In genomic region chr2:235390816-235391194, GRCh38 we compare ENCODE assay signal across 17 cellular contexts.
DNase-seq lines count a peak whose midpoint lies in the region; ATAC-seq and TF ChIP-seq lines count a peak whose summit lies in the region.
"Had no signal": no experiment of that assay in that cellular context is flagged by ENCODE, and none has a peak within 500 bp of the region (broad histone marks: within the 10 kb centered on the region; RNA-seq: fewer than 3 reads in every experiment).

No MANE protein-coding gene starts in this region.

- peaks cover 7% of the 10 kb centered on the region for H3K27me3 Mint-ChIP-seq in CD4-positive, alpha-beta T cell
- H3K27me3 Mint-ChIP-seq: activated naive CD8-positive, alpha-beta T cell treated with anti-CD3 and anti-CD28 coated beads, Interleukin-2, amount 10 ng/mL, durations not matched to agents 7 days and 5 days had no signal

- 47% methylated on average over 10 of the region's 10 CpGs for WGBS in SK-N-SH (ENCODE audit: low lambda C conversion rate)

- H3K27me3 ChIP-seq in AG04450 (ENCODE audit: control insufficient read depth, insufficient read depth, low read length), result no peaks in the 10 kb centered on the region
- no peaks in the 10 kb centered on the region for H3K27me3 ChIP-seq in CD4-positive, alpha-beta T cell (ENCODE audit: control insufficient read depth, insufficient read depth, low read length)
- no peaks in the 10 kb centered on the region for H3K27me3 ChIP-seq in KMS-11 (ENCODE audit: insufficient read depth, low read depth)
- no peaks in the 10 kb centered on the region for H3K27me3 ChIP-seq in fibroblast of lung (ENCODE audit: control insufficient read depth, insufficient read depth, low read length)
- H3K27me3 ChIP-seq in SK-N-SH (ENCODE audit: insufficient read depth), result no peaks in the 10 kb centered on the region
- H3K27me3 ChIP-seq: upper lobe of left lung had no signal

- no peak for DNase-seq in AG04450 (ENCODE audit: low read depth, low spot score)
- DNase-seq in CD4-positive, alpha-beta T cell, result no peak
- DNase-seq in fibroblast of lung (ENCODE audit: low read depth in 2 of 2), result peak; percentile 9 to 29
- DNase-seq in NCI-H446 (lab: John Stamatoyannopoulos, UW), result no peak
- DNase-seq in SK-N-SH, result no peak
- DNase-seq: activated naive CD8-positive, alpha-beta T cell treated with anti-CD3 and anti-CD28 coated beads, Interleukin-2, amount 10 ng/mL, durations not matched to agents 7 days and 5 days; EL; NCI-H187; NCI-H524 had no signal

- peaks cover 39% of the 10 kb centered on the region for H3K4me1 ChIP-seq in KMS-11 (ENCODE audit: low read depth, poor library complexity, severe bottlenecking)
- no peaks in the 10 kb centered on the region for H3K4me1 ChIP-seq in fibroblast of lung (ENCODE audit: control insufficient read depth, extremely low read depth, insufficient read depth, low read length)
- H3K4me1 ChIP-seq in SK-N-SH (ENCODE audit: control insufficient read depth in 1 of 2, insufficient read depth in 2 of 2, low read depth in 1 of 2, low read length in 1 of 2), result no peaks in the 10 kb centered on the region; a peak in 1 of 4 replicates
- H3K4me1 ChIP-seq: upper lobe of left lung had no signal

- H3K9me3 ChIP-seq in AG04450 (ENCODE audit: control insufficient read depth, insufficient read depth, low read length) (peaks cover 7% of the 10 kb centered on the region), fibroblast of lung (ENCODE audit: control insufficient read depth, insufficient read depth, low read depth, low read length) (no peaks in the 10 kb centered on the region), SK-N-SH (no peaks in the 10 kb centered on the region)
- H3K9me3 ChIP-seq in CD4-positive, alpha-beta T cell (ENCODE audit: control insufficient read depth, low read length), result no peaks in the 10 kb centered on the region
- H3K9me3 ChIP-seq: upper lobe of left lung had no signal

- H3F3A ChIP-seq in SK-N-SH (replicated peaks; ENCODE audit: insufficient read depth), result no peaks in the 10 kb centered on the region

- H3K36me3 ChIP-seq in KMS-11 (ENCODE audit: insufficient read depth) (no peaks in the 10 kb centered on the region), fibroblast of lung (ENCODE audit: control insufficient read depth, insufficient read depth, low read length) (no peaks in the 10 kb centered on the region), SK-N-SH (replicated peaks in 1 of 2; ENCODE audit: control insufficient read depth in 1 of 2, insufficient read depth in 2 of 2, low read length in 1 of 2) (no peaks in the 10 kb centered on the region)
- H3K36me3 ChIP-seq: upper lobe of left lung had no signal

- H4K20me1 ChIP-seq in KMS-11 (ENCODE audit: insufficient read depth) (no peaks in the 10 kb centered on the region), fibroblast of lung (ENCODE audit: control insufficient read depth, extremely low read depth, insufficient read depth, low read length) (no peaks in the 10 kb centered on the region), SK-N-SH (ENCODE audit: insufficient read depth) (no peaks in the 10 kb centered on the region)

- H2AFZ ChIP-seq in KMS-11 (ENCODE audit: low read depth) (peak overlapping the region; percentile 60; the same call in 1 of the 2 replicates), fibroblast of lung (ENCODE audit: low read length) (no peak overlapping the region), SK-N-SH (ENCODE audit: low read depth) (no peak overlapping the region)

- intact Hi-C loops in CD4-positive, alpha-beta T cell (cut with DNase I, micrococcal nuclease), result no loop called here

- H3K79me2 ChIP-seq in KMS-11 (ENCODE audit: insufficient read depth, low read depth), result no peaks in the 10 kb centered on the region
- no peaks in the 10 kb centered on the region for H3K79me2 ChIP-seq in fibroblast of lung (ENCODE audit: control insufficient read depth, insufficient read depth, low read length)
- H3K79me2 ChIP-seq in SK-N-SH (ENCODE audit: insufficient read depth), result no peaks in the 10 kb centered on the region

- POLR2A ChIA-PET in AG04450 (lab: Yijun Ruan, JAX) (no interaction called here), SK-N-SH (lab: Yijun Ruan, JAX) (no interaction called here)
- POLR2A ChIA-PET in CD4-positive, alpha-beta T cell (lab: Charles Lee), result no interaction called here

- H3K4me2 ChIP-seq in KMS-11, result peak overlapping the region; percentile 79
- H3K4me2 ChIP-seq in fibroblast of lung (ENCODE audit: extremely low read depth, insufficient read depth, low read length), result no peak overlapping the region
- H3K4me2 ChIP-seq in SK-N-SH, result no peak overlapping the region

- H3K9me3 Mint-ChIP-seq in CD4-positive, alpha-beta T cell, result no peaks in the 10 kb centered on the region

- CTCF ChIA-PET in AG04450 (lab: Charles Lee), result interaction anchor here (0.7 kb wide), 1 partner anchor 205 kb away, joined by 4 read pairs; no protein-coding TSS in a partner anchor
- CTCF ChIA-PET in CD4-positive, alpha-beta T cell (lab: Charles Lee), result no interaction called here
- CTCF ChIA-PET in SK-N-SH (lab: Yijun Ruan, JAX), result no interaction called here

- TF ChIP-seq CTCF in AG04450 (IDR thresholded peaks at IDR 0.05; ENCODE audit: low read depth, low read length), result no peak
- no peak for TF ChIP-seq CTCF in CD4-positive, alpha-beta T cell (IDR thresholded peaks at IDR 0.05)
- no peak for TF ChIP-seq CTCF in KMS-11 (conservative IDR thresholded peaks at IDR 0.05; ENCODE audit: low read depth, low read length)
- no peak for TF ChIP-seq CTCF in fibroblast of lung (conservative IDR thresholded peaks at IDR 0.05 in 1 of 2, IDR thresholded peaks at IDR 0.05 in 1 of 2; ENCODE audit: low read depth in 1 of 2, low read length in 2 of 2)
- no peak for TF ChIP-seq CTCF in SK-N-SH (IDR thresholded peaks at IDR 0.05)

- no peaks in the 10 kb centered on the region for H3K9me2 ChIP-seq in SK-N-SH

- peak overlapping the region; percentile 52 for H3K4me3 Mint-ChIP-seq in CD4-positive, alpha-beta T cell
- H3K4me3 Mint-ChIP-seq: activated naive CD8-positive, alpha-beta T cell treated with anti-CD3 and anti-CD28 coated beads, Interleukin-2, amount 10 ng/mL, durations not matched to agents 7 days and 5 days; brain; stimulated activated naive CD8-positive, alpha-beta T cell treated with anti-CD3 and anti-CD28 coated beads, Interleukin-15, Interleukin-2, amounts not matched to agents 100 ng/mL and 50 ng/mL, for 24 hours had no signal

- no peaks in the 10 kb centered on the region for H3K36me3 Mint-ChIP-seq in CD4-positive, alpha-beta T cell (ENCODE audit: low read depth)
- H3K36me3 Mint-ChIP-seq: activated naive CD8-positive, alpha-beta T cell treated with anti-CD3 and anti-CD28 coated beads, Interleukin-2, amount 10 ng/mL, durations not matched to agents 7 days and 5 days; brain had no signal

- H3K27ac Mint-ChIP-seq in CD4-positive, alpha-beta T cell, result peak overlapping the region; percentile 6
- H3K27ac Mint-ChIP-seq: activated naive CD8-positive, alpha-beta T cell treated with anti-CD3 and anti-CD28 coated beads, Interleukin-2, amount 10 ng/mL, durations not matched to agents 7 days and 5 days; brain; stimulated activated naive CD8-positive, alpha-beta T cell treated with anti-CD3 and anti-CD28 coated beads, Interleukin-15, Interleukin-2, amounts not matched to agents 100 ng/mL and 50 ng/mL, for 24 hours had no signal

- H3K27ac ChIP-seq in AG04450 (ENCODE audit: low read depth, low read length) (peak overlapping the region; percentile 61), KMS-11 (peak overlapping the region; percentile 82), fibroblast of lung (ENCODE audit: insufficient read depth, low read length) (no peak overlapping the region), SK-N-SH (ENCODE audit: low read depth in 2 of 2, low read length in 1 of 2) (no peak overlapping the region)
- H3K27ac ChIP-seq in CD4-positive, alpha-beta T cell (ENCODE audit: low read depth, low read length), result no peak overlapping the region
- H3K27ac ChIP-seq: coronary artery, HL-60, upper lobe of left lung had no signal

- H3K4me3 ChIP-seq in AG04450 (ENCODE audit: low read depth, low read length), result no peak overlapping the region
- no peak overlapping the region for H3K4me3 ChIP-seq in KMS-11 (IDR thresholded peaks at IDR 0.05; ENCODE audit: insufficient read depth, low read depth, low read length)
- H3K4me3 ChIP-seq in fibroblast of lung (replicated peaks in 1 of 4; ENCODE audit: control extremely low read depth in 1 of 4, insufficient read depth in 1 of 4, low read depth in 3 of 4, low read length in 4 of 4), result no peak overlapping the region
- no peak overlapping the region for H3K4me3 ChIP-seq in SK-N-SH (ENCODE audit: low read depth in 2 of 2, low read length in 1 of 2)
- H3K4me3 ChIP-seq: coronary artery, upper lobe of left lung had no signal

- TF ChIP-seq EP300 in SK-N-SH (IDR thresholded peaks at IDR 0.05; ENCODE audit: borderline replicate concordance in 1 of 2, low read depth in 1 of 2, low read length in 1 of 2), result no peak

- ATAC-seq in CD4-positive, alpha-beta T cell (ENCODE audit: poor library complexity), result no peak
- ATAC-seq in HG03442 (IDR thresholded peaks at IDR 0.05; ENCODE audit: unreplicated experiment) (no peak), HG03175 (IDR thresholded peaks at IDR 0.05; ENCODE audit: unreplicated experiment) (no peak)

- H3K9ac ChIP-seq in KMS-11 (peak overlapping the region; percentile 45; the same call in 1 of the 2 replicates), fibroblast of lung (ENCODE audit: insufficient read depth, low read length) (no peak overlapping the region), SK-N-SH (no peak overlapping the region)

- no peak for TF ChIP-seq RAD21 in SK-N-SH (IDR thresholded peaks at IDR 0.05; ENCODE audit: low read length)

- peaks cover 18% of the 10 kb centered on the region for H3K4me1 Mint-ChIP-seq in CD4-positive, alpha-beta T cell (ENCODE audit: low read depth)

TF ChIP-seq in SK-N-SH, 30 proteins besides CTCF, POLR2A, EP300 and RAD21 (continues in another document):
- TF ChIP-seq NRF1 (IDR thresholded peaks at IDR 0.05; ENCODE audit: low read depth, low read length) (no peak), FOSL2 (IDR thresholded peaks at IDR 0.05; ENCODE audit: borderline replicate concordance, low read depth) (no peak), GABPA (IDR thresholded peaks at IDR 0.05; ENCODE audit: low read depth) (no peak), MEF2A (IDR thresholded peaks at IDR 0.05; ENCODE audit: borderline replicate concordance, low read depth) (no peak), TEAD4 (IDR thresholded peaks at IDR 0.05; ENCODE audit: borderline replicate concordance, insufficient read depth) (no peak)

Comparison
In these comparisons a context has a peak if more than half of its experiments do, and no peak if none do; other contexts are left out.
1. DNase-seq: peak in fibroblast of lung (2 of 2); none in AG04450 (single experiment), CD4-positive, alpha-beta T cell (0 of 10), NCI-H446 (0 of 2) and SK-N-SH (single experiment).
2. H3K27ac ChIP-seq: peak in AG04450 (single experiment) and KMS-11 (single experiment); none in CD4-positive, alpha-beta T cell (single experiment), fibroblast of lung (single experiment) and SK-N-SH (0 of 2).